25 cellular contexts compared by ENCODE assay signal in the genomic region with DNA sequence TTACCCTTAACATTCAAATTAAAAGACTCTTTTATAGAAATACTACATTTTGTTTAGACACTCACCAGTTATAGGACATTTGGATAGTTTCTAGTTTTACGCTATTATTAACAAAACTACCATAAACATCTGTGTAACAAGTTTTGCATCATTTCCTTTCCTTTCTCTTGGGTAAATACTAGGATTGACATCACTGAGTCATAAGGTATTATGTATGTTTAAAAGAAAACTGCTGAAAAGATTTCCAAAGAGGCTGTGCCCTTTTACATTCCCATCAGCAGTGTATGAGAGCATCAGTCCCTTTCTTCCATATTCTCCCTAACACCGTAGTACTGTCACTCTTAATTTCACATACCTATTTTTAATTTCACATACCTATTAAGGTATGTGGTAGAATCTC.
DNase-seq lines count a peak whose midpoint lies in the region; FAIRE-seq and TF ChIP-seq lines count a peak whose summit lies in the region.
"Had no signal": no experiment of that assay in that cellular context is flagged by ENCODE, and none has a peak within 500 bp of the region (broad histone marks: within the 10 kb centered on the region; RNA-seq: fewer than 3 reads in every experiment).

No MANE protein-coding gene starts in this region.

- POLR2A ChIA-PET in MCF 10A (lab: Yijun Ruan, JAX), result no interaction called here

- no peak overlapping the region for H3K9ac ChIP-seq in astrocyte (ENCODE audit: low read length)

- no TSS peak for BruUV-seq in MCF 10A (replicated peaks; lab: Mats Ljungman, UMichigan)

- CTCF ChIA-PET in MCF 10A (lab: Yijun Ruan, JAX), result interaction anchor here (0.6 kb wide), 1 partner anchor 48 kb away, joined by 3 read pairs; no protein-coding TSS in a partner anchor

- H3K4me1 ChIP-seq in breast epithelium, result no peaks in the 10 kb centered on the region
- no peaks in the 10 kb centered on the region for H3K4me1 ChIP-seq in astrocyte (ENCODE audit: insufficient read depth, low read length)
- H3K4me1 ChIP-seq: SJSA1, spleen, upper lobe of left lung had no signal

- H3K9me3 Mint-ChIP-seq in MCF 10A (ENCODE audit: unreplicated experiment) (no peaks in the 10 kb centered on the region), astrocyte (ENCODE audit: unreplicated experiment) (no peaks in the 10 kb centered on the region)
- H3K9me3 Mint-ChIP-seq: activated CD4-positive, alpha-beta T cell treated with anti-CD3 and anti-CD28 coated beads, Interleukin-2, amount 10 ng/mL, durations not matched to agents 7 days and 5 days; activated naive CD8-positive, alpha-beta T cell treated with anti-CD3 and anti-CD28 coated beads, Interleukin-2, amount 10 ng/mL, durations not matched to agents 7 days and 5 days; CD4-positive, alpha-beta T cell; H9; IgD-negative memory B cell had no signal

- no peaks in the 10 kb centered on the region for H3K9me3 ChIP-seq in breast epithelium
- no peaks in the 10 kb centered on the region for H3K9me3 ChIP-seq in astrocyte (ENCODE audit: insufficient read depth, low read depth, low read length)
- H3K9me3 ChIP-seq: SJSA1, spleen, upper lobe of left lung had no signal

- peaks cover 4% of the 10 kb centered on the region for H3K36me3 ChIP-seq in breast epithelium
- peaks cover 26% of the 10 kb centered on the region for H3K36me3 ChIP-seq in astrocyte (ENCODE audit: insufficient read depth, low read length)

- no peaks in the 10 kb centered on the region for H4K20me1 ChIP-seq in astrocyte (ENCODE audit: insufficient read depth, low read length)

- H2AFZ ChIP-seq in astrocyte (ENCODE audit: low read depth, low read length), result no peak overlapping the region

- FAIRE-seq in astrocyte (lab: Jason Lieb, UNC), result no peak
- FAIRE-seq: colon had no signal

- H3K4me2 ChIP-seq in astrocyte (ENCODE audit: low read length), result no peak overlapping the region

- peak; percentile 53 for DNase-seq in MCF 10A (ENCODE audit: unreplicated experiment)
- no peak for DNase-seq in breast epithelium (ENCODE audit: low spot score in 2 of 2)
- DNase-seq in astrocyte (ENCODE audit: low read depth), result peak; percentile 23
- peak; percentile 48 for DNase-seq in fibroblast of the aortic adventitia (ENCODE audit: low read depth)
- DNase-seq in stromal cell of bone marrow (ENCODE audit: low read depth), result peak; percentile 9
- DNase-seq in medulla oblongata (ENCODE audit: extremely low spot score), result no peak
- no peak for DNase-seq in NCI-H2196 (lab: John Stamatoyannopoulos, UW; ENCODE audit: unreplicated experiment)
- no peak for DNase-seq in NCI-H510A (lab: John Stamatoyannopoulos, UW)
- DNase-seq: ACHN; activated CD4-positive, alpha-beta T cell treated with anti-CD3 and anti-CD28 coated beads, Interleukin-2, amount 10 ng/mL, durations not matched to agents 7 days and 5 days; activated naive CD8-positive, alpha-beta T cell treated with anti-CD3 and anti-CD28 coated beads, Interleukin-2, amount 10 ng/mL, durations not matched to agents 7 days and 5 days; activated T-cell treated with anti-CD3 and anti-CD28 coated beads, Interleukin-2, amount 50 U/mL, for 1 hour; CD4-positive, alpha-beta T cell; H9; hypothalamus; NCI-H1105; NCI-H2227 treated with DMSO at 0.1 percent for 48 hours; occipital lobe; spleen; stimulated activated naive CD4-positive, alpha-beta T cell; T1000; upper lobe of left lung had no signal

- H3K4me3 Mint-ChIP-seq in MCF 10A (ENCODE audit: unreplicated experiment), result no peak overlapping the region
- no peak overlapping the region for H3K4me3 Mint-ChIP-seq in astrocyte (ENCODE audit: unreplicated experiment)
- H3K4me3 Mint-ChIP-seq: activated CD4-positive, alpha-beta T cell treated with anti-CD3 and anti-CD28 coated beads, Interleukin-2, amount 10 ng/mL, durations not matched to agents 7 days and 5 days; activated naive CD8-positive, alpha-beta T cell treated with anti-CD3 and anti-CD28 coated beads, Interleukin-2, amount 10 ng/mL, durations not matched to agents 7 days and 5 days; CD4-positive, alpha-beta T cell; H9; IgD-negative memory B cell had no signal

- H3K27ac ChIP-seq in breast epithelium (no peak overlapping the region), astrocyte (ENCODE audit: low read depth, low read length) (no peak overlapping the region)
- H3K27ac ChIP-seq: SJSA1, spleen, upper lobe of left lung had no signal

- intact Hi-C loops in MCF 10A (cut with micrococcal nuclease) (no loop called here), breast epithelium (cut with DNase I; ENCODE audit: low total_unique reads) (no loop called here)

- H3K4me3 ChIP-seq in breast epithelium (no peak overlapping the region), astrocyte (ENCODE audit: insufficient read depth, low read depth, low read length) (no peak overlapping the region), fibroblast of the aortic adventitia (ENCODE audit: low read depth, low read length) (no peak overlapping the region)
- H3K4me3 ChIP-seq: SJSA1, spleen, upper lobe of left lung had no signal

- no peak for TF ChIP-seq POLR2A in breast epithelium (IDR thresholded peaks at IDR 0.05)

- H3K27me3 ChIP-seq in breast epithelium (no peaks in the 10 kb centered on the region), astrocyte (ENCODE audit: insufficient read depth, low read length) (no peaks in the 10 kb centered on the region)
- H3K27me3 ChIP-seq: SJSA1, spleen, upper lobe of left lung had no signal

- H3K79me2 ChIP-seq in astrocyte (ENCODE audit: insufficient read depth, low read length), result no peaks in the 10 kb centered on the region

- H3K27ac Mint-ChIP-seq in MCF 10A (ENCODE audit: low read depth, unreplicated experiment), result peak overlapping the region; percentile 39
- H3K27ac Mint-ChIP-seq in astrocyte (ENCODE audit: unreplicated experiment), result peak overlapping the region; percentile 55
- H3K27ac Mint-ChIP-seq: activated CD4-positive, alpha-beta T cell treated with anti-CD3 and anti-CD28 coated beads, Interleukin-2, amount 10 ng/mL, durations not matched to agents 7 days and 5 days; activated naive CD8-positive, alpha-beta T cell treated with anti-CD3 and anti-CD28 coated beads, Interleukin-2, amount 10 ng/mL, durations not matched to agents 7 days and 5 days; CD4-positive, alpha-beta T cell; H9 had no signal

- H3K27me3 Mint-ChIP-seq in MCF 10A (ENCODE audit: insufficient read depth, unreplicated experiment) (no peaks in the 10 kb centered on the region), astrocyte (ENCODE audit: low read depth, unreplicated experiment) (no peaks in the 10 kb centered on the region)
- H3K27me3 Mint-ChIP-seq: activated CD4-positive, alpha-beta T cell treated with anti-CD3 and anti-CD28 coated beads, Interleukin-2, amount 10 ng/mL, durations not matched to agents 7 days and 5 days; activated naive CD8-positive, alpha-beta T cell treated with anti-CD3 and anti-CD28 coated beads, Interleukin-2, amount 10 ng/mL, durations not matched to agents 7 days and 5 days; CD4-positive, alpha-beta T cell; IgD-negative memory B cell had no signal

- H3K36me3 Mint-ChIP-seq in MCF 10A (ENCODE audit: insufficient read depth, unreplicated experiment) (peaks cover 69% of the 10 kb centered on the region), astrocyte (ENCODE audit: low read depth, unreplicated experiment) (peaks cover 15% of the 10 kb centered on the region)

- TF ChIP-seq CTCF in MCF 10A (IDR thresholded peaks at IDR 0.05; ENCODE audit: unreplicated experiment) (no peak), breast epithelium (IDR thresholded peaks at IDR 0.05) (no peak), astrocyte (IDR thresholded peaks at IDR 0.05; ENCODE audit: insufficient read depth, low read depth, low read length) (no peak), fibroblast of the aortic adventitia (IDR thresholded peaks at IDR 0.05; ENCODE audit: insufficient read depth, low read length) (no peak)

- H3K4me1 Mint-ChIP-seq in MCF 10A (ENCODE audit: insufficient read depth, unreplicated experiment) (peaks cover 11% of the 10 kb centered on the region), astrocyte (ENCODE audit: low read depth, unreplicated experiment) (peaks cover 4% of the 10 kb centered on the region)
- H3K4me1 Mint-ChIP-seq: activated CD4-positive, alpha-beta T cell treated with anti-CD3 and anti-CD28 coated beads, Interleukin-2, amount 10 ng/mL, durations not matched to agents 7 days and 5 days; IgD-negative memory B cell had no signal

Comparison
In these comparisons a context has a peak if more than half of its experiments do, and no peak if none do; other contexts are left out.
1. DNase-seq: peak in MCF 10A (single experiment), astrocyte (single experiment), fibroblast of the aortic adventitia (single experiment) and stromal cell of bone marrow (single experiment); none in breast epithelium (0 of 2), medulla oblongata (single experiment), NCI-H2196 (single experiment) and NCI-H510A (single experiment).